ENCODE assay signal across 8 cellular contexts in the genomic region with DNA sequence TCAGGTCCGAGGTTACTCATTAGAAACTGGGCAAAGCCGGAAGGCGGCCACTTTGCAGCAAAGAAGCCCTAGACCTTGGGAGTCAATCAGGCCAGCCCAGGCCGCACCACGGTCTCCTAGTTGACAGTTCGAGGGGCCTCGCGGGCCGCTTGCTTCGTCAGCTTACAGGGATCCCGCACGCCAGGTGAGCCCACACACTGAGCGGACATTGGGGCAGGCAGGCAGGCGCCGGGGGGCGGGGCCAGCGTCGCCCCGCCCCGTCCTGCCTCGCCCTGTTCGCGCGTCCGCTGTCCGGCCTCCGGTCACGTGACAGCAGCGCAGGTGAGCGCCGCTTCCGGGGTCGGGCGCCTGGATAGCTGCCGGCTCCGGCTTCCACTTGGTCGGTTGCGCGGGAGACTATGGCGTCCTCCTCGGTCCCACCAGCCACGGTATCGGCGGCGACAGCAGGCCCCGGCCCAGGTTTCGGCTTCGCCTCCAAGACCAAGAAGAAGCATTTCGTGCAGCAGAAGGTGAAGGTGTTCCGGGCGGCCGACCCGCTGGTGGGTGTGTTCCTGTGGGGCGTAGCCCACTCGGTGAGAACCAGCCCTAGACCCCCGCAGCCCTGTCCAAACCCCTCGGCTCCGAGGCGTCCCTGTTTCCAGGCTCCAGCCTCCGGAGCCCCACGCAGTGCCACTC. TPM values are rescaled to one million over a fixed set of nuclear protein-coding genes. Genes with fewer than 3 reads are reported as not detected.
A peak's percentile ranks its signal among the peaks of the same experiment; 100 is the strongest.
DNase-seq lines count a peak whose midpoint lies in the region; ATAC-seq and TF ChIP-seq lines count a peak whose summit lies in the region.

A gene (plus strand): TSS at position 301 of the 675 bp plus-strand sequence. CDS start 98 bp downstream, at position 399.

- H3K27ac ChIP-seq in VCaP (peak within 1 kb of the TSS; percentile 78), breast epithelium (peak within 1 kb of the TSS; percentile 82 to 87), skin epidermis (peak within 1 kb of the TSS; percentile 41 to 86 (median 78))

- H3K4me3 ChIP-seq in breast epithelium (peak within 1 kb of the TSS; percentile 75 to 99 (median 96)), skin epidermis (peak within 1 kb of the TSS; percentile 66 to 86 (median 76))

- DNase-seq in SIG-M5 treated with dmso at 0.1 percent for 504 hours (lab: John Stamatoyannopoulos, UW; ENCODE audit: unreplicated experiment) (peak; percentile 56), SIG-M5 (lab: John Stamatoyannopoulos, UW) (no peak), NCI-H2171 (lab: John Stamatoyannopoulos, UW) (peak; percentile 73), breast epithelium (ENCODE audit: low spot score in 2 of 2) (peak; percentile 85 to 88), iPS-NIHi11 (ENCODE audit: low spot score) (peak; percentile 99)

- H3K9me3 ChIP-seq in breast epithelium = no peaks in the 10 kb centered on the region

- intact Hi-C loops in breast epithelium (cut with DNase I; ENCODE audit: low total_unique reads) = no loop called here

- peak; percentile 27 for TF ChIP-seq POLR2A in breast epithelium (IDR thresholded peaks at IDR 0.05)

- TF ChIP-seq CTCF in VCaP (conservative IDR thresholded peaks at IDR 0.05) = no peak
- TF ChIP-seq CTCF in breast epithelium (IDR thresholded peaks at IDR 0.05) = no peak

- H3K27me3 ChIP-seq in breast epithelium = no peaks in the 10 kb centered on the region

- H3K36me3 ChIP-seq in breast epithelium = no peaks in the 10 kb centered on the region

- peaks cover 0 to 10% of the 10 kb centered on the region in 2 donors for H3K4me1 ChIP-seq in breast epithelium

- ATAC-seq in HG03025 (IDR thresholded peaks at IDR 0.05; ENCODE audit: low FRiP score, unreplicated experiment) = peak; percentile 85

RNA-seq across cellular contexts. Expression of the gene that starts here (rescaled TPM):
- total RNA-seq in breast epithelium = 10 to 100 TPM; 13.8 to 26.9 (median 24.6) TPM
